Comparison of ENCODE assay signal across 35 cellular contexts in genomic region chr10:53744176-53744575, GRCh38.
"Had no signal": no experiment of that assay in that cellular context is flagged by ENCODE, and none has a peak within 500 bp of the region (broad histone marks: within the 10 kb centered on the region; RNA-seq: fewer than 3 reads in every experiment).

No MANE protein-coding gene starts in this region.

- H3K36me3 ChIP-seq: MG63 had no signal

- H3K4me3 ChIP-seq: MG63 had no signal

- H3K27me3 ChIP-seq: MG63 had no signal

- H3K9me3 ChIP-seq: MG63 had no signal

- DNase-seq: Karpas-422, Kasumi-1, MG63, MM.1S, MV-4-11, NCI-H1048, NCI-H1092, NCI-H1092 treated with DMSO at 0.1 percent for 48 hours, NCI-H1105, NCI-H1105 treated with DMSO at 0.1 percent for 48 hours, NCI-H1417, NCI-H1417 treated with DMSO at 0.1 percent for 48 hours, NCI-H1436, NCI-H1436 treated with DMSO at 0.1 percent for 48 hours, NCI-H146, NCI-H1694, NCI-H1694 treated with DMSO at 0.1 percent for 48 hours, NCI-H187, NCI-H187 treated with DMSO at 0.1 percent for 48 hours, NCI-H1930, NCI-H2029, NCI-H2029 treated with DMSO at 0.1 percent for 48 hours, NCI-H2081, NCI-H2081 treated with DMSO at 0.1 percent for 48 hours, NCI-H2107, NCI-H2171, NCI-H2171 treated with DMSO at 0.1 percent for 48 hours, NCI-H2227 treated with DMSO at 0.1 percent for 48 hours, NCI-H226, NCI-H345, NCI-H446, NCI-H446 treated with DMSO at 0.1 percent for 48 hours, NCI-H510A, NCI-H510A treated with DMSO at 0.1 percent for 48 hours, NCI-H524 had no signal
